23 cellular contexts compared by ENCODE assay signal in the genomic region with DNA sequence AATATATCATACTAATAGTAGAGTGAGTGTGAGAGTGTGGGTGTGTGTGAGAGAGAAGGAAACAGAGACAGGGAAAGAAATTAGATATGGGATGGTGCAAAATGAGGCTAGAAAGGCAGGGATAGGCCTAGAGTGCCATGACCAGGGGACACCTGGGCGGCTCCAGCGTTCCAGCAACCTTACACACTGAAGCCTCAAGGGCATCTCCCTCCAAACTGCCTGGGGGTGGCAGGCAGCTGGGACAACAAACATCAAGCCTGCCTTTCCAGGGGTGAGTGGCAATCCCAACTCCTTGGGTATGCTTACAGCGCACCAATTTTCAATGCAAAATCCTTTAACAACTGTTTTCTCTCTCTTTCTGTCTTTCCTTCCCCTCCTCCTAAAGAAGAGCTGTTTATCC.
A peak's percentile ranks its signal among the peaks of the same experiment; 100 is the strongest.
DNase-seq lines count a peak whose midpoint lies in the region; ATAC-seq and TF ChIP-seq lines count a peak whose summit lies in the region.
"Had no signal": no experiment of that assay in that cellular context is flagged by ENCODE, and none has a peak within 500 bp of the region (broad histone marks: within the 10 kb centered on the region; RNA-seq: fewer than 3 reads in every experiment).

No MANE protein-coding gene starts in this region.

- intact Hi-C loops in Right ventricle myocardium inferior (cut with DNase I) (loop anchor here (5.0 kb wide), 1 partner anchor 35 kb away; no protein-coding TSS in a partner anchor), uterus (cut with DNase I; ENCODE audit: low total_unique reads) (no loop called here)

- no peak for TF ChIP-seq POLR2A in uterus (IDR thresholded peaks at IDR 0.05)

- ATAC-seq in Right ventricle myocardium inferior (no peak), esophagus mucosa (peak; percentile 2), omental fat pad (ENCODE audit: low FRiP score) (no peak)
- ATAC-seq: A549; HepG2; stimulated activated naive CD8-positive, alpha-beta T cell treated with anti-CD3 and anti-CD28 coated beads, Interleukin-15, amount 100 ng/mL, for 72 hours had no signal

- H3K9me3 ChIP-seq in right atrium auricular region (no peaks in the 10 kb centered on the region), uterus (no peaks in the 10 kb centered on the region)
- H3K9me3 ChIP-seq: A549, BE2C, Peyer's patch had no signal

- H3K27ac ChIP-seq in right atrium auricular region (peak overlapping the region; percentile 70 to 88), rectal smooth muscle tissue (ENCODE audit: low read depth, low read length) (peak overlapping the region; percentile 88), uterus (peak overlapping the region; percentile 80 to 81)
- H3K27ac ChIP-seq: A549, parathyroid adenoma had no signal

- TF ChIP-seq CTCF in right atrium auricular region (IDR thresholded peaks at IDR 0.05) = no peak
- no peak for TF ChIP-seq CTCF in uterus (IDR thresholded peaks at IDR 0.05)
- TF ChIP-seq CTCF in omental fat pad (IDR thresholded peaks at IDR 0.05) = no peak

- DNase-seq in right atrium auricular region (ENCODE audit: low spot score) (no peak), Right ventricle myocardium inferior (ENCODE audit: missing footprints) (no peak), uterus (peak in 1 of 2 donors; percentile 13), kidney glomerular epithelial cell (lab: John Stamatoyannopoulos, UW) (no peak), omental fat pad (ENCODE audit: low spot score) (no peak), NCI-H69 (lab: John Stamatoyannopoulos, UW) (no peak)
- DNase-seq: activated CD4-positive, alpha-beta memory T cell treated with anti-CD3 and anti-CD28 coated beads for 36 hours; activated CD4-positive, CD25-positive, alpha-beta regulatory T cell; activated naive CD4-positive, alpha-beta T cell treated with Interleukin-2 at 50 U/mL for 16 hours; amygdala; immature natural killer cell; naive B cell; NCI-H1417; NCI-H510A; Peyer's patch; stimulated activated naive CD8-positive, alpha-beta T cell treated with anti-CD3 and anti-CD28 coated beads, Interleukin-15, amount 100 ng/mL, for 72 hours; T1000 had no signal

- H3K36me3 ChIP-seq in right atrium auricular region (no peaks in the 10 kb centered on the region), rectal smooth muscle tissue (ENCODE audit: control insufficient read depth, insufficient read depth, low read length) (no peaks in the 10 kb centered on the region), uterus (no peaks in the 10 kb centered on the region)
- H3K36me3 ChIP-seq: BE2C, Peyer's patch had no signal

- H3K4me3 ChIP-seq in right atrium auricular region = no peak overlapping the region
- H3K4me3 ChIP-seq in rectal smooth muscle tissue (ENCODE audit: low read length) = no peak overlapping the region
- H3K4me3 ChIP-seq in uterus = no peak overlapping the region
- H3K4me3 ChIP-seq: A549, Peyer's patch had no signal

- H3K9ac ChIP-seq in rectal smooth muscle tissue (ENCODE audit: low read length) = no peak overlapping the region
- H3K9ac ChIP-seq: parathyroid adenoma had no signal

- H3K27me3 ChIP-seq in right atrium auricular region (no peaks in the 10 kb centered on the region), rectal smooth muscle tissue (ENCODE audit: control insufficient read depth, insufficient read depth, low read length) (no peaks in the 10 kb centered on the region), uterus (no peaks in the 10 kb centered on the region)
- H3K27me3 ChIP-seq: BE2C, Peyer's patch had no signal

- H3K4me1 ChIP-seq in right atrium auricular region (peaks cover 0 to 98% of the 10 kb centered on the region in 2 donors), rectal smooth muscle tissue (ENCODE audit: control insufficient read depth, insufficient read depth, low read length) (peaks cover 79% of the 10 kb centered on the region), uterus (peaks cover 20 to 30% of the 10 kb centered on the region in 2 donors)
- H3K4me1 ChIP-seq: BE2C, parathyroid adenoma had no signal
